ENCODE assay signal across 27 cellular contexts in genomic region chr20:31638816-31639215, GRCh38. TPM values are rescaled to one million over a fixed set of nuclear protein-coding genes. Genes with fewer than 3 reads are reported as not detected.
"Had no signal": no experiment of that assay in that cellular context is flagged by ENCODE, and none has a peak within 500 bp of the region (broad histone marks: within the 10 kb centered on the region; RNA-seq: fewer than 3 reads in every experiment).

No MANE protein-coding gene starts in this region.

- H3K27me3 ChIP-seq: SJCRH30 had no signal

- H3K9ac ChIP-seq: SK-N-SH had no signal

- H3K27ac ChIP-seq: brain microvascular endothelial cell, SJCRH30, VCaP had no signal

- ATAC-seq: activated CD4-positive, alpha-beta T cell treated with anti-CD3 and anti-CD28 coated beads for 36 hours; activated T-helper 17 cell treated with anti-CD3 and anti-CD28 coated beads, Interleukin-2, amount 50 U/mL, for 72 hours; K562; Panc1; Right ventricle myocardium inferior had no signal

- H3K9me3 ChIP-seq: SJCRH30, SK-N-SH had no signal

- H3K4me3 ChIP-seq: K562, SJCRH30 had no signal

- H3K36me3 ChIP-seq: brain microvascular endothelial cell, SJCRH30 had no signal

- H3K4me2 ChIP-seq: SK-N-SH had no signal

- H3K4me1 ChIP-seq: SJCRH30 had no signal

- DNase-seq: activated CD4-positive, alpha-beta memory T cell treated with anti-CD3 and anti-CD28 coated beads, Interleukin-2, amount 10 ng/mL, durations not matched to agents 7 days and 5 days; activated CD4-positive, alpha-beta T cell treated with anti-CD3 and anti-CD28 coated beads for 36 hours; activated CD4-positive, alpha-beta T cell treated with anti-CD3 and anti-CD28 coated beads, Interleukin-2, amount 50 U/mL, for 1 hour; activated gamma-delta T cell; activated naive CD4-positive, alpha-beta T cell treated with anti-CD3 and anti-CD28 coated beads for 36 hours; activated naive CD8-positive, alpha-beta T cell treated with anti-CD3 and anti-CD28 coated beads for 36 hours; activated T-cell treated with anti-CD3 and anti-CD28 coated beads for 4 hours; activated T-cell treated with anti-CD3 and anti-CD28 coated beads, Interleukin-2, amount 50 U/mL, for 48 hours; brain microvascular endothelial cell; Karpas-422; MM.1S; NCI-H1105; NCI-H2081; NCI-H510A treated with DMSO at 0.1 percent for 48 hours; NK-92 treated with Interleukin-12 subunit alpha and Interleukin-12 subunit beta, amount 100 ng/mL, for 24 hours; OCI-M1; RPMI8226; SJCRH30; T-helper 1 cell had no signal

RNA-seq across cellular contexts. Expression of gene COX4I2, which starts 1.1 kb away (rescaled TPM):
- total RNA-seq: activated CD4-positive, alpha-beta memory T cell treated with anti-CD3 and anti-CD28 coated beads, Interleukin-2, amount 10 ng/mL, durations not matched to agents 7 days and 5 days; activated CD4-positive, alpha-beta T cell treated with anti-CD3 and anti-CD28 coated beads for 36 hours; activated CD8-positive, alpha-beta memory T cell treated with anti-CD3 and anti-CD28 coated beads for 36 hours; activated naive CD4-positive, alpha-beta T cell treated with anti-CD3 and anti-CD28 coated beads for 36 hours; activated naive CD8-positive, alpha-beta T cell treated with anti-CD3 and anti-CD28 coated beads for 36 hours; activated T-helper 17 cell treated with anti-CD3 and anti-CD28 coated beads, Interleukin-2, amount 50 U/mL, for 72 hours; K562; SJCRH30; T-helper 2 cell treated with Interferon-gamma antibody and Interleukin-4, amounts not matched to agents 100 ng/mL and 5 ng/mL, for 36 hours had no signal
- polyA plus RNA-seq: K562 had no signal
